7 cellular contexts compared by ENCODE assay signal in the genomic region with DNA sequence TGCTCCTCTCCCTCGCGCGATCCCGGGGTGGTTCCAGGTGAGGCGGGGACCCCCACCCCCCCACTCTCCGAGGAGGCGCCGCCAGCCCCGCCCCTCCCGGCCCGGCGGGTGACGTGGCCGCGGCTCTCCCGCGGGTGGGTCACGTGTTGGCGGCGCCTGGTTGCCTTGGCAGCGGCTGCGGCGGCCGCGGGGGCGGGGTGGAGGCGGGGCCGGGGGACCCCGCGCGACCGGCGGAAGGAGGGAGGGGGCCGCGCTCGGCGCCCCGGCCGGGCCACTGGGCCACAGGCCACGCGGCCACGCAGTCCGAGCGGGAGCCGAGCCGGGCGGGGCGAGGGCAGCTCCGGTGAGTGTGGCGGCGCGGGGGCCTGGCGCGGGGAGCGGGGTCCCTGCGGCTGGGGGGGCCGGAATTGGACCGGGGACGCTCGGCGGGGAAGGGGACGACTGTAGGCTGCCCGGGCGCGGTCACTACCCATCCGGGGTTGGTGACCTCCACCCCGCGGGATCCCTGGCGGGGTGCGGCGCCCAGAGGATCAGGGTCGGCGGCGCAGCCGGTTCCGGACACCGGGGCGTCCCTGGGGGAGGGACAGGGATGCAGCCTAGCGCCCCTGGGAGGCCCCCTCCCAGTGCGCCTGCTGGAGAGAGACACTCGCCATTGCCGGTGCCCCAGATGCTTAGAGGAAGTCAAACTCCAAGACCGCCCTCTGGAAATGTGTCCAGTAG.
A peak's percentile ranks its signal among the peaks of the same experiment; 100 is the strongest.
DNase-seq lines count a peak whose midpoint lies in the region; ATAC-seq lines count a peak whose summit lies in the region.

A gene (plus strand): TSS at position 257 of the 720 bp plus-strand sequence. CDS start 5,382 bp downstream, outside the sequence.

- DNase-seq in NCI-H2171 (lab: John Stamatoyannopoulos, UW) (peak; percentile 63), left kidney (ENCODE audit: low read depth, low spot score) (peak; percentile 90)
- peak; percentile 87 for DNase-seq in activated CD4-positive, alpha-beta T cell treated with anti-CD3 and anti-CD28 coated beads for 48 hours
- peak; percentile 80 for DNase-seq in stimulated activated CD4-positive, alpha-beta T cell treated with anti-CD3 and anti-CD28 coated beads, Interleukin-1b, Interleukin-23, amount 100 ng/mL, for 48 hours

- ATAC-seq in GM18502 (IDR thresholded peaks at IDR 0.05; ENCODE audit: poor library complexity, unreplicated experiment) = peak; percentile 63
- peak; percentile 72 for ATAC-seq in HG02759 (IDR thresholded peaks at IDR 0.05; ENCODE audit: unreplicated experiment)

- peak within 1 kb of the TSS; percentile 65 for H3K27ac ChIP-seq in cingulate gyrus (ENCODE audit: low read depth, low read length)

Comparison
In these comparisons a context has a peak if more than half of its experiments do, and no peak if none do; other contexts are left out.
1. Peak in every context shown above with its lines: DNase-seq, ATAC-seq and H3K27ac ChIP-seq.